Comparison of ENCODE assay signal across 16 cellular contexts in the genomic region with DNA sequence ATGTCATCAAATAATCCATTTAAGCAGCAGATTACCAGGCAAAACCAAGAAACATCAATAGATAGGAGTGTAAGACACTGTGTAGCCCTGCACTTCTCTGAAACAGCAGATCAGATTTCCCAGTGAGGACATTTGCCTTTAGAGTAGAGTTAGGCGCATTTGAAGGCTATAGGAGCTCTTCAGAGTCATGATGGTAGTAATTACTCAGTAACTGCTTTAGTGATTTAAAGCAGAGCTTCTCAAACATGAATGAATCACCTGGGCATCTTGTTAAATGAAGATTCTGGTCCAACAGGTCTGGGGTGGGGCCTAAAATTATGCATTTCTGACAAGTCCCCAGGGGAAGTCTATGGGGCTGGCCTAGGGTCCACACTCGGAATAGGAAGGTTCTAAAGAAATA. TPM values are rescaled to one million over a fixed set of nuclear protein-coding genes. Genes with fewer than 3 reads are reported as not detected.
"Had no signal": no experiment of that assay in that cellular context is flagged by ENCODE, and none has a peak within 500 bp of the region (broad histone marks: within the 10 kb centered on the region; RNA-seq: fewer than 3 reads in every experiment).

No MANE protein-coding gene starts in this region.

- H3K9me3 Mint-ChIP-seq: activated naive CD4-positive, alpha-beta T cell treated with anti-CD3 and anti-CD28 coated beads, Interleukin-2, amount 10 ng/mL, durations not matched to agents 7 days and 5 days; activated T-helper 2 cell treated with anti-CD3 and anti-CD28 coated beads, Interferon-gamma antibody, Interleukin-2, Interleukin-4, amounts not matched to agents 10 μg/mL and 5 μg/mL and 100 μg/mL, durations not matched to agents 14 hours and 24 hours and 36 hours; nephron progenitor cell had no signal

- H3K4me1 Mint-ChIP-seq: activated naive CD4-positive, alpha-beta T cell treated with anti-CD3 and anti-CD28 coated beads, Interleukin-2, amount 10 ng/mL, durations not matched to agents 7 days and 5 days; brain; nephron progenitor cell; T-helper 17 cell had no signal

- H3K27me3 ChIP-seq: sigmoid colon, suprapubic skin, upper lobe of right lung had no signal

- FAIRE-seq: TTC549 had no signal

- H3K36me3 Mint-ChIP-seq: activated naive CD4-positive, alpha-beta T cell treated with anti-CD3 and anti-CD28 coated beads, Interleukin-2, amount 10 ng/mL, durations not matched to agents 7 days and 5 days; brain had no signal

- H3K4me1 ChIP-seq: prostate gland, suprapubic skin had no signal

- ATAC-seq: T-helper 17 cell, upper lobe of right lung had no signal

- H3K27me3 Mint-ChIP-seq: activated naive CD4-positive, alpha-beta T cell treated with anti-CD3 and anti-CD28 coated beads, Interleukin-2, amount 10 ng/mL, durations not matched to agents 7 days and 5 days had no signal

- H3K9me3 ChIP-seq: left ventricle myocardium inferior, prostate gland, sigmoid colon, suprapubic skin, upper lobe of right lung had no signal

- H3K27ac Mint-ChIP-seq: activated naive CD4-positive, alpha-beta T cell treated with anti-CD3 and anti-CD28 coated beads, Interleukin-2, amount 10 ng/mL, durations not matched to agents 7 days and 5 days; activated T-helper 2 cell treated with anti-CD3 and anti-CD28 coated beads, Interferon-gamma antibody, Interleukin-2, Interleukin-4, amounts not matched to agents 10 μg/mL and 5 μg/mL and 100 μg/mL, durations not matched to agents 14 hours and 24 hours and 36 hours; brain; nephron progenitor cell; T-helper 17 cell had no signal

- H3K27ac ChIP-seq: left ventricle myocardium inferior, prostate gland, sigmoid colon, suprapubic skin, upper lobe of right lung had no signal

- H3K4me3 Mint-ChIP-seq: activated naive CD4-positive, alpha-beta T cell treated with anti-CD3 and anti-CD28 coated beads, Interleukin-2, amount 10 ng/mL, durations not matched to agents 7 days and 5 days; brain; nephron progenitor cell; T-helper 17 cell had no signal

- H3K4me3 ChIP-seq: left ventricle myocardium inferior, prostate gland, sigmoid colon, suprapubic skin, upper lobe of right lung had no signal

- H3K36me3 ChIP-seq: left ventricle myocardium inferior, prostate gland, sigmoid colon, suprapubic skin, upper lobe of right lung had no signal

- DNase-seq: activated CD4-positive, CD25-positive, alpha-beta regulatory T cell; activated naive CD4-positive, alpha-beta T cell treated with anti-CD3 and anti-CD28 coated beads, Interleukin-2, amount 10 ng/mL, durations not matched to agents 7 days and 5 days; effector memory CD4-positive, alpha-beta T cell; left ventricle myocardium inferior; mesendoderm; nephron progenitor cell; sigmoid colon; stimulated activated CD4-positive, alpha-beta T cell treated with anti-CD3 and anti-CD28 coated beads, Interleukin-12 subunit alpha, Interleukin-12 subunit beta, amount 100 ng/mL, for 4 hours; stimulated activated naive CD4-positive, alpha-beta T cell treated with Interleukin-2 at 50 U/mL for 16 hours; T-helper 17 cell; upper lobe of right lung had no signal

RNA-seq across cellular contexts. Expression of gene THRB, which starts 36.9 kb away (rescaled TPM):
- total RNA-seq: activated T-helper 2 cell treated with anti-CD3 and anti-CD28 coated beads, Interferon-gamma antibody, Interleukin-2, Interleukin-4, amounts not matched to agents 10 μg/mL and 5 μg/mL and 100 μg/mL, durations not matched to agents 14 hours and 24 hours and 36 hours had no signal
